ENCODE assay signal across 18 cellular contexts in the genomic region with DNA sequence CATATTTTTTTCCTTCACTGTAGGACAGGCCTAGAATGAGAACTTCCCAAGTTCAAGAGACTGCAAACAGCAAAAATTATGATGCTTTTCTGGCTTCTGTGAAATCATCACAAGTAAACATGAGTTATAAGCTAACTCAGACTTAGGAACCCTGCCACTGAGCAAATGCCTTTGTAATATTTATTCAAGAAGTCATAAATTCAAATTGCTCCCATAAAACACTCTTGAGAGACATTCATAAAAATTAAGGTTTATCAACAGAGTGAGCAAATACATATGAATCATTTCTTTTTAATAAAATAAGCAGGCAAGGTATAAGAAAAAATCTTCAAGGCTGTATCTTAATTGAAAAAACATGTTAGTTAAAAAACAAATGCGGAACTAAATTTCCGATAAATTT.
A peak's percentile ranks its signal among the peaks of the same experiment; 100 is the strongest.
DNase-seq lines count a peak whose midpoint lies in the region; ATAC-seq, FAIRE-seq and TF ChIP-seq lines count a peak whose summit lies in the region.
"Had no signal": no experiment of that assay in that cellular context is flagged by ENCODE, and none has a peak within 500 bp of the region (broad histone marks: within the 10 kb centered on the region; RNA-seq: fewer than 3 reads in every experiment).

No MANE protein-coding gene starts in this region.

- peak in 1 of 2 experiments; percentile 36 for DNase-seq in A549 (ENCODE audit: low read depth in 1 of 2, low spot score in 1 of 2)
- DNase-seq in LNCaP clone FGC (ENCODE audit: low read depth) = peak; percentile 93
- DNase-seq in colonic mucosa = no peak
- DNase-seq in mesothelial cell of epicardium (ENCODE audit: low spot score in 2 of 2, unreplicated experiment in 2 of 2) = no peak
- no peak for DNase-seq in ascending aorta (ENCODE audit: low spot score in 2 of 2)
- DNase-seq in central memory CD4-positive, alpha-beta T cell = no peak
- DNase-seq: 8988T; CD4-positive, CD25-positive, alpha-beta regulatory T cell; DMS79; Kasumi-1; MV-4-11; NCI-H1417 treated with DMSO at 0.1 percent for 48 hours; NCI-H2029; NCI-H524 treated with DMSO at 0.1 percent for 48 hours; PC-9 had no signal

- H3K9ac ChIP-seq in colonic mucosa (ENCODE audit: low read depth in 2 of 2, low read length in 2 of 2) = no peak overlapping the region

- TF ChIP-seq POLR2A in A549 (IDR thresholded peaks at IDR 0.05; ENCODE audit: low read length) = no peak

- H3K4me3 Mint-ChIP-seq in mesothelial cell of epicardium = no peak overlapping the region
- H3K4me3 Mint-ChIP-seq: CD4-positive, CD25-positive, alpha-beta regulatory T cell had no signal

- H3K27ac ChIP-seq in A549 (no peak overlapping the region), colonic mucosa (peak overlapping the region; percentile 35), ascending aorta (no peak overlapping the region)
- H3K27ac ChIP-seq: PC-9 had no signal

- intact Hi-C loops in colonic mucosa (cut with DNase I) (loop anchor here (5.0 kb wide), 1 partner anchor 52 kb away; no protein-coding TSS in a partner anchor), ascending aorta (cut with DNase I) (no loop called here)

- H3K27ac Mint-ChIP-seq in mesothelial cell of epicardium = peak overlapping the region; percentile 84

- H3K9me3 ChIP-seq in A549 (peaks cover 9% of the 10 kb centered on the region; the same call in 1 of the 3 replicates), colonic mucosa (no peaks in the 10 kb centered on the region), ascending aorta (no peaks in the 10 kb centered on the region)

- H3K27me3 Mint-ChIP-seq in mesothelial cell of epicardium (ENCODE audit: low read depth) = no peaks in the 10 kb centered on the region

- 82% methylated on average over 2 of the region's 2 CpGs for WGBS in A549 (ENCODE audit: missing lambda C conversion rate)

- CTCF ChIA-PET in A549 (lab: Yijun Ruan, JAX) = no interaction called here

- no peak for FAIRE-seq in A549 (lab: Jason Lieb, UNC)
- FAIRE-seq: G401.6 had no signal

- POLR2A ChIA-PET in A549 (lab: Yijun Ruan, JAX) = no interaction called here

- no peaks in the 10 kb centered on the region for H3K36me3 Mint-ChIP-seq in mesothelial cell of epicardium
- H3K36me3 Mint-ChIP-seq: CD4-positive, CD25-positive, alpha-beta regulatory T cell had no signal

- ATAC-seq in A549 (no peak), HG03460 (IDR thresholded peaks at IDR 0.05; ENCODE audit: unreplicated experiment) (no peak), HG03095 (IDR thresholded peaks at IDR 0.05; ENCODE audit: unreplicated experiment) (no peak)

- no peak for TF ChIP-seq CTCF in A549 (IDR thresholded peaks at IDR 0.05)
- no peak for TF ChIP-seq CTCF in LNCaP clone FGC (IDR thresholded peaks at IDR 0.05; ENCODE audit: control insufficient read depth, extremely low read depth, insufficient read depth)
- no peak for TF ChIP-seq CTCF in colonic mucosa (IDR thresholded peaks at IDR 0.05)
- no peak for TF ChIP-seq CTCF in mesothelial cell of epicardium (IDR thresholded peaks at IDR 0.05; ENCODE audit: unreplicated experiment)
- no peak for TF ChIP-seq CTCF in ascending aorta (IDR thresholded peaks at IDR 0.05)

- H3K36me3 ChIP-seq in colonic mucosa = no peaks in the 10 kb centered on the region
- no peaks in the 10 kb centered on the region for H3K36me3 ChIP-seq in ascending aorta

- no peak for TF ChIP-seq RAD21 in A549 (conservative IDR thresholded peaks at IDR 0.05 in 1 of 2, IDR thresholded peaks at IDR 0.05 in 1 of 2)

- no peak for TF ChIP-seq EP300 in A549 (IDR thresholded peaks at IDR 0.05)

- H3K9me3 Mint-ChIP-seq in mesothelial cell of epicardium = peaks cover 4% of the 10 kb centered on the region

- no peaks in the 10 kb centered on the region for H3K27me3 ChIP-seq in colonic mucosa
- H3K27me3 ChIP-seq in ascending aorta = no peaks in the 10 kb centered on the region

- 0 out of 3 replicates have a peak, but pooled peaks cover 6% of the 10 kb centered on the region for H3K4me1 ChIP-seq in A549
- H3K4me1 ChIP-seq in colonic mucosa = no peaks in the 10 kb centered on the region
- H3K4me1 ChIP-seq in ascending aorta = no peaks in the 10 kb centered on the region

- H3K4me2 ChIP-seq in A549 = no peak overlapping the region
- H3K4me2 ChIP-seq: PC-9 had no signal

- H3K4me1 Mint-ChIP-seq in mesothelial cell of epicardium = peaks cover 17% of the 10 kb centered on the region
- H3K4me1 Mint-ChIP-seq: CD4-positive, CD25-positive, alpha-beta regulatory T cell had no signal

- H3K4me3 ChIP-seq in A549 = no peak overlapping the region
- no peak overlapping the region for H3K4me3 ChIP-seq in LNCaP clone FGC (ENCODE audit: low read depth, low read length)
- no peak overlapping the region for H3K4me3 ChIP-seq in colonic mucosa
- no peak overlapping the region for H3K4me3 ChIP-seq in ascending aorta
- H3K4me3 ChIP-seq: PC-9 had no signal

TF ChIP-seq in A549, 52 proteins besides CTCF, POLR2A, EP300 and RAD21:
- TF ChIP-seq POLR2AphosphoS2 (conservative IDR thresholded peaks at IDR 0.05; ENCODE audit: low read length) = no peak
- no peak for TF ChIP-seq TP53 (CRISPR knock-in tag; IDR thresholded peaks at IDR 0.05)
- peak; percentile 37; the same call in 1 of the 2 replicates for TF ChIP-seq GATA3 (IDR thresholded peaks at IDR 0.05; ENCODE audit: borderline replicate concordance)
- no peak for TF ChIP-seq TFCP2L1 (CRISPR knock-in tag; IDR thresholded peaks at IDR 0.05)
- no peak for TF ChIP-seq FOSB (CRISPR knock-in tag; IDR thresholded peaks at IDR 0.05)
- peak; percentile 32; the same call in 1 of the 2 replicates for TF ChIP-seq JUNB (IDR thresholded peaks at IDR 0.05)
- TF ChIP-seq NFE2L2 (conservative IDR thresholded peaks at IDR 0.05; ENCODE audit: low read length) = no peak
- no peak for TF ChIP-seq JUN (IDR thresholded peaks at IDR 0.05)
- TF ChIP-seq, protein P1, sequence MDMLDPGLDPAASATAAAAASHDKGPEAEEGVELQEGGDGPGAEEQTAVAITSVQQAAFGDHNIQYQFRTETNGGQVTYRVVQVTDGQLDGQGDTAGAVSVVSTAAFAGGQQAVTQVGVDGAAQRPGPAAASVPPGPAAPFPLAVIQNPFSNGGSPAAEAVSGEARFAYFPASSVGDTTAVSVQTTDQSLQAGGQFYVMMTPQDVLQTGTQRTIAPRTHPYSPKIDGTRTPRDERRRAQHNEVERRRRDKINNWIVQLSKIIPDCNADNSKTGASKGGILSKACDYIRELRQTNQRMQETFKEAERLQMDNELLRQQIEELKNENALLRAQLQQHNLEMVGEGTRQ (IDR thresholded peaks at IDR 0.05) = no peak
- no peak for TF ChIP-seq HOXB5 (CRISPR knock-in tag; IDR thresholded peaks at IDR 0.05)
- no peak for TF ChIP-seq PHF8 (IDR thresholded peaks at IDR 0.05; ENCODE audit: borderline replicate concordance, low read depth)
- TF ChIP-seq, protein P2, sequence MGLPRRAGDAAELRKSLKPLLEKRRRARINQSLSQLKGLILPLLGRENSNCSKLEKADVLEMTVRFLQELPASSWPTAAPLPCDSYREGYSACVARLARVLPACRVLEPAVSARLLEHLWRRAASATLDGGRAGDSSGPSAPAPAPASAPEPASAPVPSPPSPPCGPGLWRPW (IDR thresholded peaks at IDR 0.05) = no peak
